Comparison of ENCODE assay signal across 8 cellular contexts in the genomic region with DNA sequence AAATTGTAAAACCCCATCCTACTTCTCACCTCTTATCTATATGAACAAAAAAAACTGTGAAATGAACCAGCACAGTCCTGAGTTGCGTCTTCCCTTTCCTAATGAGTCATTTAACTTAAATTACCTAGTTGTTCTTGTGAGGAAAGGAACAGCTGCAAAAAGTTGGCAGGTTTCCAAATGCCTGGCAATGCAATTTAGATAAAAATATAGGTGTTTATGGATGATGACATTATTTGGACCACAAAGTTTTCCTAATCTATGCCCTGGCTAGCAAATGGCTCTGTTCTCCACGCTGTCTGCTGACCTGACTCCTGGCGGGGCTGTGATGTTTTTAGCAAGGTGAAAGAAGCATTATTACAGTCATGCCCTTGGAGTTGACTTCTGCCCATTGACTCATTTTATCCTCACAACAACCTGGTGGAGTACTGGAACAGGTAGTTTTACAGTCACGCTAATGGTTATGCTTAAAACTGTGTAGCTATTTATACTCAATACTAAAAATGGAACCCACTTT.
DNase-seq lines count a peak whose midpoint lies in the region; ATAC-seq and TF ChIP-seq lines count a peak whose summit lies in the region.

No MANE protein-coding gene starts in this region.

- no peak for TF ChIP-seq CTCF in GM13976 (IDR thresholded peaks at IDR 0.05; ENCODE audit: borderline replicate concordance, control extremely low read depth, extremely low read depth, insufficient read depth, missing control alignments)

- ATAC-seq in GM19395 (IDR thresholded peaks at IDR 0.05; ENCODE audit: unreplicated experiment) (peak; percentile 82), HG03378 (IDR thresholded peaks at IDR 0.05; ENCODE audit: unreplicated experiment) (peak; percentile 91)
- peak; percentile 52 for ATAC-seq in stimulated activated naive CD8-positive, alpha-beta T cell treated with anti-CD3 and anti-CD28 coated beads, Interleukin-15, Interleukin-2, amounts not matched to agents 100 U/mL and 50 U/mL, for 24 hours

- peak; percentile 62 for DNase-seq in GM13976 (ENCODE audit: low spot score)
- peak; percentile 47 to 57 for DNase-seq in activated T-cell treated with anti-CD3 and anti-CD28 coated beads, Interleukin-2, amount 50 U/mL, for 48 hours
- no peak for DNase-seq in stimulated activated naive CD8-positive, alpha-beta T cell treated with anti-CD3 and anti-CD28 coated beads, Interleukin-15, Interleukin-2, amounts not matched to agents 100 U/mL and 50 U/mL, for 24 hours
- no peak for DNase-seq in KG1 (lab: John Stamatoyannopoulos, UW)
- no peak for DNase-seq in medulla oblongata (ENCODE audit: extremely low spot score)
- no peak for DNase-seq in OCI-M2 (lab: John Stamatoyannopoulos, UW; ENCODE audit: unreplicated experiment)

- in situ Hi-C loops in GM13976 (cut with MboI; ENCODE audit: low sequenced_read_pairs, unreplicated experiment): no loop called here

Comparison
In these comparisons a context has a peak if more than half of its experiments do, and no peak if none do; other contexts are left out.
1. DNase-seq: peak in GM13976 (single experiment) and activated T-cell treated with anti-CD3 and anti-CD28 coated beads, Interleukin-2, amount 50 U/mL, for 48 hours (2 of 2); none in stimulated activated naive CD8-positive, alpha-beta T cell treated with anti-CD3 and anti-CD28 coated beads, Interleukin-15, Interleukin-2, amounts not matched to agents 100 U/mL and 50 U/mL, for 24 hours (single experiment), KG1 (single experiment), medulla oblongata (single experiment) and OCI-M2 (single experiment).
2. Peak in every context shown above with its lines, with median percentiles within 50 percentile points of each other: ATAC-seq.